8 cellular contexts compared by ENCODE assay signal in the genomic region with DNA sequence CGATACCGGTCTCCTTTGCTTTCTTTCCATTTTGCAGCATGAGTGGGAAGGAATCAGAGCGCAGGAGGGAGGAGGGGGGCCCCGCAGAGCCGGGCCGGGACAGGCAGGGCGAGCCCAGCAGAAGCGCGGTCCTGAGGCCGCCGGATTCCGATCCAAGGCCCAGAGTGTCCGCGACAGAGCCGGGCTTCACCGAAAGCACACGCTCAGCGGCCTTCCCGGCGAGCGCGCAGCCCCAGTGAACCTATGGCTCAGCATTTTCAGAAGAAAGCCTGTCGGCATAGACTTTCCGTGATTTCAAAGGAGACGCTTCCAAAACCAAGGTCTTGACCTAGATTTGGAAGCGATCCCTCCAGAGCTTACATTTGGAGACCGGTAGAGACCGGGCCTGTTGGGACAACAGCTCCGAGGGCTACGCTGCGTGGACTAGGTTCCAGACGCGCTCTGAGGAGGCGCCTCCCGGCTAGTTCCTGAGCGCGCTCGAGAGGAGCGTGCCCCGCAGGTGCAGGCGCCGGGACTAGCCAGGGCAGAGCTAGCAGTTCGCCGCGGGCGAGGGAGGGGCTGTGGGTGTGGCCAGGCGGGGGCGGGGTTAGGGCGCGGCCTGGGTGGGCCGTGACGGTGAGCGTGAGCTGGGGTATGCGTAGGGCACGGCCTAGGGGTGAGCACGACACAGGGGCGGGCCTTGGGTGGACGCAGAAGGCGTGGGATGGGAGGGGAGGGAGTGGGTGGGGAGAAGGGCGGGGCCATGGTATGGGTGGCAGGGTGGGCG. TPM values are rescaled to one million over a fixed set of nuclear protein-coding genes. Genes with fewer than 3 reads are reported as not detected.
DNase-seq lines count a peak whose midpoint lies in the region; ATAC-seq and TF ChIP-seq lines count a peak whose summit lies in the region.

No MANE protein-coding gene starts in this region.

- peak overlapping the region; percentile 44 for H3K27ac ChIP-seq in angular gyrus (ENCODE audit: low read depth, low read length)
- peak overlapping the region; percentile 66 to 67 for H3K27ac ChIP-seq in right atrium auricular region
- H3K27ac ChIP-seq in uterus = peak overlapping the region; percentile 64 to 90

- no peaks in the 10 kb centered on the region for H3K9me3 Mint-ChIP-seq in T-helper 1 cell treated with Interleukin-12 subunit alpha and Interleukin-12 subunit beta and Interleukin-4 antibody, amounts not matched to agents 30 μg/mL and 1 μg/mL, for 36 hours

- peak overlapping the region; percentile 38 for H3K27ac Mint-ChIP-seq in T-helper 1 cell treated with Interleukin-12 subunit alpha and Interleukin-12 subunit beta and Interleukin-4 antibody, amounts not matched to agents 30 μg/mL and 1 μg/mL, for 36 hours

- H3K27me3 Mint-ChIP-seq in T-helper 1 cell treated with Interleukin-12 subunit alpha and Interleukin-12 subunit beta and Interleukin-4 antibody, amounts not matched to agents 30 μg/mL and 1 μg/mL, for 36 hours (ENCODE audit: low read depth) = no peaks in the 10 kb centered on the region

- H3K9me3 ChIP-seq in right atrium auricular region (no peaks in the 10 kb centered on the region), uterus (no peaks in the 10 kb centered on the region)

- peaks cover 9% of the 10 kb centered on the region for H3K4me1 Mint-ChIP-seq in T-helper 1 cell treated with Interleukin-12 subunit alpha and Interleukin-12 subunit beta and Interleukin-4 antibody, amounts not matched to agents 30 μg/mL and 1 μg/mL, for 36 hours (ENCODE audit: low read depth)

- TF ChIP-seq CTCF in right atrium auricular region (IDR thresholded peaks at IDR 0.05) (no peak), uterus (IDR thresholded peaks at IDR 0.05) (no peak)

- H3K4me3 ChIP-seq in right atrium auricular region (peak overlapping the region; percentile 49 to 70), uterus (peak overlapping the region; percentile 52 to 78)

- no peaks in the 10 kb centered on the region for H3K27me3 ChIP-seq in right atrium auricular region
- no peaks in the 10 kb centered on the region for H3K27me3 ChIP-seq in uterus

- peak overlapping the region; percentile 75 for H3K4me3 Mint-ChIP-seq in T-helper 1 cell treated with Interleukin-12 subunit alpha and Interleukin-12 subunit beta and Interleukin-4 antibody, amounts not matched to agents 30 μg/mL and 1 μg/mL, for 36 hours

- peak; percentile 28 to 52 for TF ChIP-seq POLR2A in uterus (IDR thresholded peaks at IDR 0.05)

- H3K36me3 ChIP-seq in right atrium auricular region (no peaks in the 10 kb centered on the region), uterus (no peaks in the 10 kb centered on the region)

- peaks cover 0 to 31% of the 10 kb centered on the region in 2 donors for H3K4me1 ChIP-seq in right atrium auricular region
- peaks cover 0 to 13% of the 10 kb centered on the region in 2 donors for H3K4me1 ChIP-seq in uterus

- DNase-seq in NCI-H146 (lab: John Stamatoyannopoulos, UW) = peak; percentile 99
- peak; percentile 86 for DNase-seq in right atrium auricular region (ENCODE audit: low spot score)
- peak; percentile 66 for DNase-seq in pulmonary artery endothelial cell (ENCODE audit: low read depth, low spot score)
- DNase-seq in uterus = peak; percentile 92 to 95

- intact Hi-C loops in uterus (cut with DNase I; ENCODE audit: low total_unique reads) = no loop called here

- peak; percentile 93 for ATAC-seq in GM18498 (IDR thresholded peaks at IDR 0.05; ENCODE audit: unreplicated experiment)
- ATAC-seq in HG02870 (IDR thresholded peaks at IDR 0.05; ENCODE audit: unreplicated experiment) = peak; percentile 89

- H3K36me3 Mint-ChIP-seq in T-helper 1 cell treated with Interleukin-12 subunit alpha and Interleukin-12 subunit beta and Interleukin-4 antibody, amounts not matched to agents 30 μg/mL and 1 μg/mL, for 36 hours (ENCODE audit: low read depth) = peaks cover 2% of the 10 kb centered on the region

RNA-seq across cellular contexts. Expression of a gene that starts 27.8 kb away (rescaled TPM):
- total RNA-seq in right atrium auricular region = not detected
- total RNA-seq in pulmonary artery endothelial cell = not detected in 2 replicates
- total RNA-seq in uterus = not detected

RNA-seq across cellular contexts. Expression of a gene that starts 52.5 kb away (rescaled TPM):
- total RNA-seq in right atrium auricular region = 100 to 1,000 TPM in 1 of 2 donors, 10 to 100 TPM in 1; 39.1 to 102 TPM
- 46.5 and 49.6 TPM in 2 replicates for total RNA-seq in pulmonary artery endothelial cell
- 10 to 100 TPM; 33.3 to 75.5 (median 55.2) TPM for total RNA-seq in uterus

RNA-seq across cellular contexts. Expression of a gene that starts 52.6 kb away (rescaled TPM):
- 10 to 100 TPM; 11.0 to 11.1 TPM for total RNA-seq in right atrium auricular region
- 29.4 and 35.5 TPM in 2 replicates for total RNA-seq in pulmonary artery endothelial cell
- total RNA-seq in uterus = 10 to 100 TPM in 2 of 4 donors, 1 to 10 TPM in 2; 5.0 to 29.6 (median 15.7) TPM

Comparison
In these comparisons a context has a peak if more than half of its experiments do, and no peak if none do; other contexts are left out.
1. Peak in every context shown above with its lines: DNase-seq, ATAC-seq, H3K4me3 ChIP-seq and H3K27ac ChIP-seq.